ENCODE assay signal across 18 cellular contexts in genomic region chr14:93063393-93063792, GRCh38. TPM values are rescaled to one million over a fixed set of nuclear protein-coding genes. Genes with fewer than 3 reads are reported as not detected.
DNase-seq lines count a peak whose midpoint lies in the region; ATAC-seq and TF ChIP-seq lines count a peak whose summit lies in the region.
"Had no signal": no experiment of that assay in that cellular context is flagged by ENCODE, and none has a peak within 500 bp of the region (broad histone marks: within the 10 kb centered on the region; RNA-seq: fewer than 3 reads in every experiment).

No MANE protein-coding gene starts in this region.

- H3K27me3 Mint-ChIP-seq in activated CD8-positive, alpha-beta memory T cell treated with anti-CD3 and anti-CD28 coated beads, Interleukin-2, amount 10 ng/mL, durations not matched to agents 7 days and 5 days: no peaks in the 10 kb centered on the region
- H3K27me3 Mint-ChIP-seq in memory B cell: no peaks in the 10 kb centered on the region
- H3K27me3 Mint-ChIP-seq: B cell had no signal

- CTCF ChIA-PET in activated CD8-positive, alpha-beta memory T cell treated with anti-CD3 and anti-CD28 coated beads, Interleukin-2, amount 10 ng/mL, durations not matched to agents 7 days and 5 days (lab: Charles Lee): interaction anchor here (0.9 to 1.7 kb wide), 3 partner anchors 29 to 111 kb away, joined by 3 to 9 read pairs (median 5); no protein-coding TSS in a partner anchor
- CTCF ChIA-PET in RWPE1 (lab: Yijun Ruan, JAX): interaction anchor here (0.6 kb wide), 1 partner anchor 13 kb away, joined by 3 read pairs; no protein-coding TSS in a partner anchor

- H3K27ac ChIP-seq in RWPE1 (peak overlapping the region; percentile 40), subcutaneous abdominal adipose tissue (ENCODE audit: low read depth, low read length) (peak overlapping the region; percentile 37)

- peaks cover 0 to 5% (median 0%) of the 10 kb centered on the region in 5 donors for H3K36me3 ChIP-seq in subcutaneous abdominal adipose tissue (ENCODE audit: control insufficient read depth in 5 of 5, insufficient read depth in 5 of 5, low read length in 5 of 5)

- H3K4me1 ChIP-seq in subcutaneous abdominal adipose tissue (ENCODE audit: control insufficient read depth in 5 of 5, insufficient read depth in 5 of 5, low read length in 5 of 5): peaks cover 2 to 42% (median 23%) of the 10 kb centered on the region in 5 donors

- no peak overlapping the region for H3K9ac ChIP-seq in subcutaneous abdominal adipose tissue (ENCODE audit: low read length in 5 of 5)

- H3K27me3 ChIP-seq in subcutaneous abdominal adipose tissue (ENCODE audit: control insufficient read depth in 5 of 5, insufficient read depth in 4 of 5, low read length in 5 of 5): no peaks in the 10 kb centered on the region

- H3K4me3 Mint-ChIP-seq in activated CD8-positive, alpha-beta memory T cell treated with anti-CD3 and anti-CD28 coated beads, Interleukin-2, amount 10 ng/mL, durations not matched to agents 7 days and 5 days: no peak overlapping the region
- no peak overlapping the region for H3K4me3 Mint-ChIP-seq in memory B cell
- H3K4me3 Mint-ChIP-seq: B cell, HFFc6, immature natural killer cell had no signal

- H3K36me3 Mint-ChIP-seq in activated CD8-positive, alpha-beta memory T cell treated with anti-CD3 and anti-CD28 coated beads, Interleukin-2, amount 10 ng/mL, durations not matched to agents 7 days and 5 days: peaks cover 12% of the 10 kb centered on the region
- H3K36me3 Mint-ChIP-seq in memory B cell: no peaks in the 10 kb centered on the region
- H3K36me3 Mint-ChIP-seq: immature natural killer cell had no signal

- POLR2A ChIA-PET in RWPE1 (lab: Yijun Ruan, JAX; ENCODE audit: low non-redundant PET): no interaction called here

- no peak overlapping the region for H3K4me3 ChIP-seq in subcutaneous abdominal adipose tissue (ENCODE audit: low read depth in 1 of 5, low read length in 5 of 5)
- H3K4me3 ChIP-seq: mucosa of descending colon had no signal

- H3K9me3 ChIP-seq in subcutaneous abdominal adipose tissue (ENCODE audit: control insufficient read depth in 5 of 5, low read length in 5 of 5): no peaks in the 10 kb centered on the region
- H3K9me3 ChIP-seq: mucosa of descending colon had no signal

- no peak for TF ChIP-seq CTCF in RWPE1 (conservative IDR thresholded peaks at IDR 0.05; ENCODE audit: low read depth)

- ATAC-seq in activated CD8-positive, alpha-beta memory T cell treated with anti-CD3 and anti-CD28 coated beads, Interleukin-2, amount 10 ng/mL, durations not matched to agents 7 days and 5 days: no peak
- ATAC-seq in memory B cell (ENCODE audit: low read depth): no peak
- ATAC-seq: activated CD4-positive, CD25-positive, alpha-beta regulatory T cell treated with anti-CD3 and anti-CD28 coated beads, Interleukin-2, amount 50 U/mL, for 24 hours; mucosa of descending colon; SK-N-SH treated with all-trans-retinoic acid at 6 μM for 48 hours had no signal

- peak overlapping the region; percentile 41 for H3K27ac Mint-ChIP-seq in activated CD8-positive, alpha-beta memory T cell treated with anti-CD3 and anti-CD28 coated beads, Interleukin-2, amount 10 ng/mL, durations not matched to agents 7 days and 5 days
- H3K27ac Mint-ChIP-seq in memory B cell: peak overlapping the region; percentile 68
- H3K27ac Mint-ChIP-seq: B cell, HFFc6 had no signal

- H3K4me1 Mint-ChIP-seq in activated CD8-positive, alpha-beta memory T cell treated with anti-CD3 and anti-CD28 coated beads, Interleukin-2, amount 10 ng/mL, durations not matched to agents 7 days and 5 days: peaks cover 73% of the 10 kb centered on the region
- H3K4me1 Mint-ChIP-seq in memory B cell: peaks cover 57% of the 10 kb centered on the region

- no peak for DNase-seq in activated CD8-positive, alpha-beta memory T cell treated with anti-CD3 and anti-CD28 coated beads, Interleukin-2, amount 10 ng/mL, durations not matched to agents 7 days and 5 days
- no peak for DNase-seq in activated CD8-positive, alpha-beta memory T cell treated with anti-CD3 and anti-CD28 coated beads, Interleukin-2, amount 50 U/mL, for 48 hours
- no peak for DNase-seq in RWPE1 (ENCODE audit: low spot score)
- DNase-seq in memory B cell (ENCODE audit: low spot score in 2 of 2): no peak
- no peak for DNase-seq in HCEC 1CT
- DNase-seq in NCI-H2107 (lab: John Stamatoyannopoulos, UW): no peak
- DNase-seq in NAMALWA (ENCODE audit: low spot score): no peak
- DNase-seq: 8988T; dermis blood vessel endothelial cell; HFFc6; immature natural killer cell; stimulated activated CD4-positive, alpha-beta T cell treated with anti-CD3 and anti-CD28 coated beads, Interleukin-4, amount 100 ng/mL, for 4 hours; T-helper 9 cell had no signal

- H3K9me3 Mint-ChIP-seq in activated CD8-positive, alpha-beta memory T cell treated with anti-CD3 and anti-CD28 coated beads, Interleukin-2, amount 10 ng/mL, durations not matched to agents 7 days and 5 days (ENCODE audit: low read depth): no peaks in the 10 kb centered on the region
- H3K9me3 Mint-ChIP-seq in memory B cell: no peaks in the 10 kb centered on the region
- H3K9me3 Mint-ChIP-seq: HFFc6, immature natural killer cell had no signal

RNA-seq across cellular contexts. Expression of gene ITPK1, which starts 52.3 kb away (rescaled TPM):
- total RNA-seq in activated CD8-positive, alpha-beta memory T cell treated with anti-CD3 and anti-CD28 coated beads, Interleukin-2, amount 10 ng/mL, durations not matched to agents 7 days and 5 days: 100 to 1,000 TPM in 1 of 2 experiments, 10 to 100 TPM in 1; 96.1 to 103 TPM
